ENCODE assay signal across 14 cellular contexts in genomic region chr6:149471801-149472200, GRCh38. TPM values are rescaled to one million over a fixed set of nuclear protein-coding genes. Genes with fewer than 3 reads are reported as not detected.
A peak's percentile ranks its signal among the peaks of the same experiment; 100 is the strongest.
DNase-seq lines count a peak whose midpoint lies in the region; ATAC-seq, FAIRE-seq and TF ChIP-seq lines count a peak whose summit lies in the region.
"Had no signal": no experiment of that assay in that cellular context is flagged by ENCODE, and none has a peak within 500 bp of the region (broad histone marks: within the 10 kb centered on the region; RNA-seq: fewer than 3 reads in every experiment).

No MANE protein-coding gene starts in this region.

- no TSS peak for BruUV-seq in MCF 10A (replicated peaks; lab: Mats Ljungman, UMichigan)

- TF ChIP-seq CTCF in MCF 10A (IDR thresholded peaks at IDR 0.05; ENCODE audit: unreplicated experiment) (no peak), esophagus squamous epithelium (IDR thresholded peaks at IDR 0.05) (no peak)

- peaks cover 0 to 43% (median 0%) of the 10 kb centered on the region in 4 donors for H3K27me3 ChIP-seq in esophagus squamous epithelium
- H3K27me3 ChIP-seq: upper lobe of left lung had no signal

- no peak overlapping the region for H3K4me3 ChIP-seq in esophagus squamous epithelium
- H3K4me3 ChIP-seq: upper lobe of left lung had no signal

- peak; percentile 84 for FAIRE-seq in GM18507 (lab: Jason Lieb, UNC)
- FAIRE-seq: bronchial epithelial cell had no signal

- TF ChIP-seq POLR2A in esophagus squamous epithelium (IDR thresholded peaks at IDR 0.05), result no peak

- no peak overlapping the region for H3K4me3 Mint-ChIP-seq in central memory CD8-positive, alpha-beta T cell
- H3K4me3 Mint-ChIP-seq in MCF 10A (ENCODE audit: unreplicated experiment), result no peak overlapping the region

- no peaks in the 10 kb centered on the region for H3K9me3 Mint-ChIP-seq in central memory CD8-positive, alpha-beta T cell
- H3K9me3 Mint-ChIP-seq in MCF 10A (ENCODE audit: unreplicated experiment), result no peaks in the 10 kb centered on the region

- H3K27ac Mint-ChIP-seq in central memory CD8-positive, alpha-beta T cell (ENCODE audit: low read depth), result peak overlapping the region; percentile 13
- H3K27ac Mint-ChIP-seq in MCF 10A (ENCODE audit: low read depth, unreplicated experiment), result no peak overlapping the region

- DNase-seq in GM18507 (ENCODE audit: extremely low spot score, insufficient read length, low read depth), result no peak
- no peak for DNase-seq in central memory CD8-positive, alpha-beta T cell (ENCODE audit: low spot score in 2 of 2)
- DNase-seq in DMS153 (lab: John Stamatoyannopoulos, UW), result no peak
- no peak for DNase-seq in MCF 10A (ENCODE audit: unreplicated experiment)
- DNase-seq in esophagus squamous epithelium (lab: John Stamatoyannopoulos, UW), result no peak
- DNase-seq: COR-L47; NCI-H1417 treated with DMSO at 0.1 percent for 48 hours; NK-92 treated with Interleukin-12 subunit alpha and Interleukin-12 subunit beta, amount 100 ng/mL, for 24 hours; upper lobe of left lung had no signal

- CTCF ChIA-PET in MCF 10A (lab: Yijun Ruan, JAX), result no interaction called here

- H3K27me3 Mint-ChIP-seq in central memory CD8-positive, alpha-beta T cell, result no peaks in the 10 kb centered on the region
- H3K27me3 Mint-ChIP-seq in MCF 10A (ENCODE audit: insufficient read depth, unreplicated experiment), result no peaks in the 10 kb centered on the region

- no peaks in the 10 kb centered on the region for H3K36me3 ChIP-seq in esophagus squamous epithelium
- H3K36me3 ChIP-seq: upper lobe of left lung had no signal

- H3K4me1 ChIP-seq in esophagus squamous epithelium, result peaks cover 14 to 18% (median 15%) of the 10 kb centered on the region in 3 donors

- intact Hi-C loops in MCF 10A (cut with micrococcal nuclease) (no loop called here), esophagus squamous epithelium (cut with DNase I) (no loop called here)

- H3K36me3 Mint-ChIP-seq in central memory CD8-positive, alpha-beta T cell (ENCODE audit: insufficient read depth), result peaks cover 26% of the 10 kb centered on the region
- H3K36me3 Mint-ChIP-seq in MCF 10A (ENCODE audit: insufficient read depth, unreplicated experiment), result no peaks in the 10 kb centered on the region

- POLR2A ChIA-PET in MCF 10A (lab: Yijun Ruan, JAX), result no interaction called here

- H3K4me1 Mint-ChIP-seq in central memory CD8-positive, alpha-beta T cell, result peaks cover 36% of the 10 kb centered on the region
- H3K4me1 Mint-ChIP-seq in MCF 10A (ENCODE audit: insufficient read depth, unreplicated experiment), result no peaks in the 10 kb centered on the region

- WGBS in esophagus squamous epithelium, 2 donors, result 65 to 69% methylated on average over 3 of the region's 3 CpGs

- ATAC-seq in GM19438 (IDR thresholded peaks at IDR 0.05; ENCODE audit: low read depth, unreplicated experiment), result peak; percentile 34
- ATAC-seq in HG03342 (IDR thresholded peaks at IDR 0.05; ENCODE audit: unreplicated experiment), result peak; percentile 24
- ATAC-seq in central memory CD8-positive, alpha-beta T cell (replicated peaks; ENCODE audit: extremely low read depth, poor library complexity, severe bottlenecking), result no peak
- ATAC-seq in HG03571 (IDR thresholded peaks at IDR 0.05; ENCODE audit: unreplicated experiment), result no peak
- ATAC-seq: esophagus mucosa had no signal

- H3K9me3 ChIP-seq in esophagus squamous epithelium, result no peaks in the 10 kb centered on the region
- H3K9me3 ChIP-seq: upper lobe of left lung had no signal

- H3K27ac ChIP-seq in esophagus squamous epithelium, result no peak overlapping the region
- H3K27ac ChIP-seq: upper lobe of left lung had no signal

RNA-seq across cellular contexts. Expression of gene ZC3H12D, which starts 13.0 kb away (rescaled TPM):
- 0.29 TPM in 1 of 2 replicates, not detected in the other for total RNA-seq in MCF 10A (2022)
- 1 to 10 TPM in 1 of 4 donors, under 1 TPM in 3; 0.04 to 4.3 (median 0.87) TPM for total RNA-seq in esophagus squamous epithelium

Comparison
In these comparisons a context has a peak if more than half of its experiments do, and no peak if none do; other contexts are left out.
1. ATAC-seq: peak in GM19438 (single experiment) and HG03342 (single experiment); none in central memory CD8-positive, alpha-beta T cell (single experiment) and HG03571 (single experiment).